ENCODE assay signal across 26 cellular contexts in the genomic region with DNA sequence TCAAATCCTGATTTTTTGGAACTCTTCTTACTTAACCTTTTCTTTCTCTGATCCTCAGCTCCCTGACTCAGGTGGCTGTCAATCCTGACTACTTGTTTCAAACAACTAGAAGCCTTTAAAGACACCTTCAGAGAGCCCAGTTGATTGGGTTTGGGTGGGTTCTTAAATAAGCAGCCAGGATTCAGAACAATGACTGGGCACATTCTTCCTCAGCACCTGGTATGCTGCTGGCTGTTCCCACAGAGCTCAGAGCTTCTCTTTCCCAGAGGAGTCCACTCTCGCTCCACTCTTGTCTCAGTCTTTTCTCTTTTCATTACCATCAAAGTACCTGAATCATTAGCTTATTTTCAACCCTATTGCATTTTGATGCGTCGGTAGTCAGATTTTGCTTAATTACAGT.
"Had no signal": no experiment of that assay in that cellular context is flagged by ENCODE, and none has a peak within 500 bp of the region (broad histone marks: within the 10 kb centered on the region; RNA-seq: fewer than 3 reads in every experiment).

No MANE protein-coding gene starts in this region.

- H3K4me2 ChIP-seq: smooth muscle cell had no signal

- H3K79me2 ChIP-seq: parathyroid adenoma had no signal

- H3K4me1 ChIP-seq: left ventricle myocardium inferior, right lobe of liver, uterus had no signal

- H3K27ac ChIP-seq: brain microvascular endothelial cell, heart right ventricle, left ventricle myocardium inferior, parathyroid adenoma, right lobe of liver, testis, uterus had no signal

- H3K4me1 Mint-ChIP-seq: activated CD4-positive, alpha-beta T cell treated with anti-CD3 and anti-CD28 coated beads, Interleukin-2, amount 10 ng/mL, durations not matched to agents 24 days and 14 days had no signal

- ATAC-seq: activated CD4-positive, CD25-positive, alpha-beta regulatory T cell treated with anti-CD3 and anti-CD28 coated beads, Interleukin-2, amount 50 U/mL, for 24 hours; activated naive CD4-positive, alpha-beta T cell treated with anti-CD3 and anti-CD28 coated beads, Interleukin-2, amount 50 U/mL, for 72 hours; heart right ventricle; natural killer cell; right lobe of liver had no signal

- H3K4me3 Mint-ChIP-seq: activated CD4-positive, alpha-beta memory T cell treated with anti-CD3 and anti-CD28 coated beads, Interleukin-2, amount 10 ng/mL, durations not matched to agents 7 days and 5 days; activated CD4-positive, alpha-beta T cell treated with anti-CD3 and anti-CD28 coated beads, Interleukin-2, amount 10 ng/mL, durations not matched to agents 24 days and 14 days; immature natural killer cell; natural killer cell had no signal

- H3K27me3 Mint-ChIP-seq: activated CD4-positive, alpha-beta T cell treated with anti-CD3 and anti-CD28 coated beads, Interleukin-2, amount 10 ng/mL, durations not matched to agents 24 days and 14 days had no signal

- H3K36me3 Mint-ChIP-seq: natural killer cell had no signal

- H3K27ac Mint-ChIP-seq: activated CD4-positive, alpha-beta memory T cell treated with anti-CD3 and anti-CD28 coated beads, Interleukin-2, amount 10 ng/mL, durations not matched to agents 7 days and 5 days; activated CD4-positive, alpha-beta T cell treated with anti-CD3 and anti-CD28 coated beads, Interleukin-2, amount 10 ng/mL, durations not matched to agents 24 days and 14 days; activated naive CD4-positive, alpha-beta T cell treated with anti-CD3 and anti-CD28 coated beads, Interleukin-2, amount 50 U/mL, for 72 hours; immature natural killer cell; natural killer cell had no signal

- H3K9me3 Mint-ChIP-seq: activated CD4-positive, alpha-beta memory T cell treated with anti-CD3 and anti-CD28 coated beads, Interleukin-2, amount 10 ng/mL, durations not matched to agents 7 days and 5 days; activated CD4-positive, alpha-beta T cell treated with anti-CD3 and anti-CD28 coated beads, Interleukin-2, amount 10 ng/mL, durations not matched to agents 24 days and 14 days; immature natural killer cell; natural killer cell had no signal

- DNase-seq: activated CD4-positive, alpha-beta memory T cell treated with anti-CD3 and anti-CD28 coated beads, Interleukin-2, amount 10 ng/mL, durations not matched to agents 7 days and 5 days; activated CD4-positive, alpha-beta T cell treated with anti-CD3 and anti-CD28 coated beads, Interleukin-2, amount 10 ng/mL, durations not matched to agents 24 days and 14 days; activated gamma-delta T cell; aorta; brain microvascular endothelial cell; caudate nucleus; dermis blood vessel endothelial cell; effector CD8-positive, alpha-beta T cell; erythroblast; foreskin fibroblast; heart right ventricle; immature natural killer cell; kidney glomerular epithelial cell; left ventricle myocardium inferior; midbrain; natural killer cell; right lobe of liver; stimulated activated CD4-positive, alpha-beta T cell treated with anti-CD3 and anti-CD28 coated beads, Interleukin-2, amount 100 ng/mL, for 48 hours; stimulated activated naive CD4-positive, alpha-beta T cell; T-helper 2 cell; testis; uterus had no signal

- H3K36me3 ChIP-seq: brain microvascular endothelial cell, heart right ventricle, left ventricle myocardium inferior, right lobe of liver, uterus had no signal

- H3K27me3 ChIP-seq: brain microvascular endothelial cell, heart right ventricle, right lobe of liver, testis, uterus had no signal

- H3K4me3 ChIP-seq: heart right ventricle, left ventricle myocardium inferior, right lobe of liver, smooth muscle cell, testis, uterus had no signal

- H3K9ac ChIP-seq: parathyroid adenoma had no signal

- H3K9me3 ChIP-seq: heart right ventricle, left ventricle myocardium inferior, right lobe of liver, testis, uterus had no signal
